ENCODE assay signal across 8 cellular contexts in genomic region chrX:71128915-71129765, GRCh38. TPM values are rescaled to one million over a fixed set of nuclear protein-coding genes. Genes with fewer than 3 reads are reported as not detected.
DNase-seq lines count a peak whose midpoint lies in the region; ATAC-seq and TF ChIP-seq lines count a peak whose summit lies in the region.

No MANE protein-coding gene starts in this region.

- H3K9me3 Mint-ChIP-seq in Caco-2 (ENCODE audit: unreplicated experiment): no peaks in the 10 kb centered on the region
- no peaks in the 10 kb centered on the region for H3K9me3 Mint-ChIP-seq in activated CD4-positive, alpha-beta memory T cell treated with anti-CD3 and anti-CD28 coated beads for 36 hours

- no TSS peak for BruUV-seq in Caco-2 (replicated peaks; lab: Mats Ljungman, UMichigan)

- H3K36me3 ChIP-seq in Caco-2 (ENCODE audit: control insufficient read depth, insufficient read depth, low read length): peaks cover 2% of the 10 kb centered on the region; the same call in 1 of the 2 replicates

- peak; percentile 52 to 70 for DNase-seq in Caco-2
- peak; percentile 44 for DNase-seq in NCI-H460 (ENCODE audit: extremely low read depth, low read depth)
- peak; percentile 81 for DNase-seq in activated CD4-positive, alpha-beta memory T cell treated with anti-CD3 and anti-CD28 coated beads for 36 hours
- DNase-seq in coronary artery (ENCODE audit: low spot score): no peak
- DNase-seq in lung microvascular endothelial cell (ENCODE audit: low read depth in 2 of 2): peak; percentile 65 to 70
- DNase-seq in stimulated activated CD8-positive, alpha-beta memory T cell treated with anti-CD3 and anti-CD28 coated beads, Interleukin-2, amount 100 ng/mL, for 1 hour (ENCODE audit: low read depth in 2 of 2): peak; percentile 43 to 50

- CTCF ChIA-PET in Caco-2 (lab: Charles Lee): interaction anchor here (0.8 kb wide), 1 partner anchor 48 kb away, joined by 3 read pairs; no protein-coding TSS in a partner anchor
- CTCF ChIA-PET in activated CD4-positive, alpha-beta memory T cell treated with anti-CD3 and anti-CD28 coated beads for 36 hours (lab: Charles Lee): interaction anchor here (0.6 to 2.8 kb wide), 11 partner anchors 9 to 48 kb away, joined by 3 to 33 read pairs (median 3); partner anchors contain the start of gene MED12

- no peak overlapping the region for H3K27ac ChIP-seq in coronary artery

- H3K4me1 ChIP-seq in Caco-2: no peaks in the 10 kb centered on the region

- H3K4me1 Mint-ChIP-seq in Caco-2 (ENCODE audit: low read depth, unreplicated experiment): peaks cover 17% of the 10 kb centered on the region
- peaks cover 12% of the 10 kb centered on the region for H3K4me1 Mint-ChIP-seq in activated CD4-positive, alpha-beta memory T cell treated with anti-CD3 and anti-CD28 coated beads for 36 hours (ENCODE audit: low read depth)

- no peaks in the 10 kb centered on the region for H3K9me3 ChIP-seq in Caco-2

- no peak overlapping the region for H3K4me3 Mint-ChIP-seq in Caco-2 (ENCODE audit: unreplicated experiment)
- H3K4me3 Mint-ChIP-seq in activated CD4-positive, alpha-beta memory T cell treated with anti-CD3 and anti-CD28 coated beads for 36 hours: no peak overlapping the region

- peaks cover 35% of the 10 kb centered on the region for H3K36me3 Mint-ChIP-seq in Caco-2 (ENCODE audit: insufficient read depth, unreplicated experiment)
- H3K36me3 Mint-ChIP-seq in activated CD4-positive, alpha-beta memory T cell treated with anti-CD3 and anti-CD28 coated beads for 36 hours: peaks cover 33% of the 10 kb centered on the region

- TF ChIP-seq CTCF in Caco-2 (IDR thresholded peaks at IDR 0.05; ENCODE audit: insufficient read depth in 1 of 2, low read depth in 1 of 2, low read length in 1 of 2, severe bottlenecking in 1 of 2, unreplicated experiment in 1 of 2) (peak; percentile 68 to 76), coronary artery (IDR thresholded peaks at IDR 0.05) (peak; percentile 59)

- H3K27ac Mint-ChIP-seq in Caco-2 (ENCODE audit: unreplicated experiment): peak overlapping the region; percentile 5
- peak overlapping the region; percentile 83 for H3K27ac Mint-ChIP-seq in activated CD4-positive, alpha-beta memory T cell treated with anti-CD3 and anti-CD28 coated beads for 36 hours

- H3K4me3 ChIP-seq in Caco-2 (ENCODE audit: low read depth, low read length) (no peak overlapping the region), coronary artery (no peak overlapping the region)

- H3K27me3 Mint-ChIP-seq in Caco-2 (ENCODE audit: insufficient read depth, unreplicated experiment): no peaks in the 10 kb centered on the region
- H3K27me3 Mint-ChIP-seq in activated CD4-positive, alpha-beta memory T cell treated with anti-CD3 and anti-CD28 coated beads for 36 hours: no peaks in the 10 kb centered on the region

- POLR2A ChIA-PET in Caco-2 (lab: Charles Lee): no interaction called here
- POLR2A ChIA-PET in activated CD4-positive, alpha-beta memory T cell treated with anti-CD3 and anti-CD28 coated beads for 36 hours (lab: Charles Lee): no interaction called here

- H3K27me3 ChIP-seq in Caco-2 (replicated peaks; ENCODE audit: control insufficient read depth, insufficient read depth, low read length): no peaks in the 10 kb centered on the region

- peak; percentile 86 for ATAC-seq in GM21576 (IDR thresholded peaks at IDR 0.05; ENCODE audit: unreplicated experiment)
- no peak for ATAC-seq in HG02973 (IDR thresholded peaks at IDR 0.05; ENCODE audit: unreplicated experiment)

- intact Hi-C loops in Caco-2 (cut with micrococcal nuclease; ENCODE audit: unreplicated experiment): loop anchor here (1.0 to 5.0 kb wide), 3 partner anchors 31 to 131 kb away; no protein-coding TSS in a partner anchor
- intact Hi-C loops in activated CD4-positive, alpha-beta memory T cell treated with anti-CD3 and anti-CD28 coated beads for 36 hours (cut with micrococcal nuclease): loop anchor here (1.0 kb wide), 2 partner anchors 27 to 31 kb away; no protein-coding TSS in a partner anchor

RNA-seq across cellular contexts. Expression of gene MED12, which starts 10.7 kb away (rescaled TPM):
- 44.1 and 55.4 TPM in 2 replicates for total RNA-seq in Caco-2 (2022)
- 12.8 and 18.1 TPM in 2 replicates for total RNA-seq in NCI-H460 (2014; rRNA removed; shearing (Covaris generic))
- polyA plus RNA-seq in NCI-H460 (2014; cell fraction: nucleus; rRNA removed): 14.8 and 21.5 TPM in 2 replicates
- total RNA-seq in activated CD4-positive, alpha-beta memory T cell treated with anti-CD3 and anti-CD28 coated beads for 36 hours: 10 to 100 TPM; 46.9 to 50.1 TPM
- 23.8 and 30.0 TPM in 2 replicates for total RNA-seq in lung microvascular endothelial cell

RNA-seq across cellular contexts. Expression of gene NLGN3, which starts 15.5 kb away (rescaled TPM):
- total RNA-seq in Caco-2 (2022) (0.61 and 0.67 TPM in 2 replicates), lung microvascular endothelial cell (under 0.01 TPM in 2 replicates)
- total RNA-seq in NCI-H460 (2014; rRNA removed; shearing (Covaris generic)): 0.58 and 0.69 TPM in 2 replicates
- 0.92 and 1.8 TPM in 2 replicates for polyA plus RNA-seq in NCI-H460 (2014; cell fraction: nucleus; rRNA removed)
- total RNA-seq in activated CD4-positive, alpha-beta memory T cell treated with anti-CD3 and anti-CD28 coated beads for 36 hours: under 1 TPM; 0.58 to 0.86 TPM

RNA-seq across cellular contexts. Expression of gene IL2RG, which starts 17.8 kb away (rescaled TPM):
- total RNA-seq in Caco-2 (2022) (5.1 and 9.6 TPM in 2 replicates), lung microvascular endothelial cell (not detected in 2 replicates)
- total RNA-seq in NCI-H460 (2014; rRNA removed; shearing (Covaris generic)): not detected in 2 replicates
- polyA plus RNA-seq in NCI-H460 (2014; cell fraction: nucleus; rRNA removed): 0.06 and 0.22 TPM in 2 replicates
- 100 to 1,000 TPM; 289 to 290 TPM for total RNA-seq in activated CD4-positive, alpha-beta memory T cell treated with anti-CD3 and anti-CD28 coated beads for 36 hours

RNA-seq across cellular contexts. Expression of gene CXorf65, which starts 22.6 kb away (rescaled TPM):
- 1.5 TPM in 1 of 2 replicates, not detected in the other for total RNA-seq in Caco-2 (2022)
- not detected in 2 replicates for total RNA-seq in NCI-H460 (2014; rRNA removed; shearing (Covaris generic))
- polyA plus RNA-seq in NCI-H460 (2014; cell fraction: nucleus; rRNA removed): not detected in 2 replicates
- 10 to 100 TPM; 12.0 to 12.6 TPM for total RNA-seq in activated CD4-positive, alpha-beta memory T cell treated with anti-CD3 and anti-CD28 coated beads for 36 hours
- total RNA-seq in lung microvascular endothelial cell: not detected in 2 replicates

RNA-seq across cellular contexts. Expression of gene FOXO4, which starts 33.5 kb away (rescaled TPM):
- total RNA-seq in Caco-2 (2022): 13.7 and 17.4 TPM in 2 replicates
- total RNA-seq in NCI-H460 (2014; rRNA removed; shearing (Covaris generic)): 3.7 and 4.1 TPM in 2 replicates
- 2.1 and 2.8 TPM in 2 replicates for polyA plus RNA-seq in NCI-H460 (2014; cell fraction: nucleus; rRNA removed)
- 10 to 100 TPM in 1 of 2 experiments, 1 to 10 TPM in 1; 8.7 to 10.7 TPM for total RNA-seq in activated CD4-positive, alpha-beta memory T cell treated with anti-CD3 and anti-CD28 coated beads for 36 hours
- 5.2 and 11.7 TPM in 2 replicates for total RNA-seq in lung microvascular endothelial cell

Comparison
In these comparisons a context has a peak if more than half of its experiments do, and no peak if none do; other contexts are left out.
1. RNA of gene IL2RG, which starts 17.8 kb away (total RNA-seq): 289 to 290 TPM in activated CD4-positive, alpha-beta memory T cell treated with anti-CD3 and anti-CD28 coated beads for 36 hours; 5.1 to 9.6 TPM in Caco-2, not detected in NCI-H460 and not detected in lung microvascular endothelial cell; every median in the first group is over 10 times any median in the second.